ENCODE assay signal across 10 cellular contexts in the genomic region with DNA sequence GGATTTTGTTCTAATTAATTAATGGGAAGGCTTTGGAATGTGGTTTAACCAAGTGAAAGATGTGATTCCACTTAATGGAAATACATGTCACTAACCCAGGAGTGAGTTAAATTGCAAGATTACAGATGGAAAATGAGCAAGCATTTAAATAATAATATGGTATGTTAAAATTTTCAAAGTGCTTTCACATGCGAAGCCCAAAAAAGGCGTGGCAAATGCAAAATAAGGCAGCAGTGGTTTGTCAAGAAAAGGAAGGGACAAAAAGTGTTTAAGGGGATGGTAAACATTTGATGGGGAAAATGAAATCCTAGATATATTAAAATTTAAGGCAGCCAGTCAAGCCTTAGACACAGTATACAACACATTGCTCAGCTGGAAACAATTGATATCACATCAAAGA. TPM values are rescaled to one million over a fixed set of nuclear protein-coding genes. Genes with fewer than 3 reads are reported as not detected.
DNase-seq lines count a peak whose midpoint lies in the region; ATAC-seq, FAIRE-seq and TF ChIP-seq lines count a peak whose summit lies in the region.
"Had no signal": no experiment of that assay in that cellular context is flagged by ENCODE, and none has a peak within 500 bp of the region (broad histone marks: within the 10 kb centered on the region; RNA-seq: fewer than 3 reads in every experiment).

No MANE protein-coding gene starts in this region.

- peaks cover 26% of the 10 kb centered on the region for H3K4me1 Mint-ChIP-seq in neural progenitor cell

- H3K36me3 Mint-ChIP-seq in neural progenitor cell = peaks cover 21% of the 10 kb centered on the region

- no peak for TF ChIP-seq EP300 in K562 (IDR thresholded peaks at IDR 0.05; ENCODE audit: low read length)

- peaks cover 18% of the 10 kb centered on the region for H3K36me3 ChIP-seq in Karpas-422 (ENCODE audit: insufficient read depth, low read length)
- H3K36me3 ChIP-seq in K562 (ENCODE audit: control insufficient read depth, insufficient read depth, low read length) = peaks cover 61% of the 10 kb centered on the region
- H3K36me3 ChIP-seq in neural progenitor cell = peaks cover 26% of the 10 kb centered on the region

- peak overlapping the region; percentile 85 for H3K4me3 Mint-ChIP-seq in neural progenitor cell

- no peaks in the 10 kb centered on the region for H3K9me1 ChIP-seq in K562 (ENCODE audit: control insufficient read depth, insufficient read depth, low read length)

- H3K27ac ChIP-seq in Karpas-422 (ENCODE audit: low read length) = no peak overlapping the region
- H3K27ac ChIP-seq in K562 (ENCODE audit: extremely low read depth, low read depth, low read length) = peak overlapping the region; percentile 57; the same call in 1 of the 3 replicates
- H3K27ac ChIP-seq in neural progenitor cell = no peak overlapping the region

- intact Hi-C loops in K562 (cut with micrococcal nuclease) = no loop called here

- TF ChIP-seq CTCF in K562 (IDR thresholded peaks at IDR 0.05 in 2 of 3, conservative IDR thresholded peaks at IDR 0.05 in 1 of 3; ENCODE audit: insufficient read depth in 2 of 3, low read depth in 1 of 3, low read length in 3 of 3) = no peak
- TF ChIP-seq CTCF in neural progenitor cell (IDR thresholded peaks at IDR 0.05) = no peak

- H3K4me3 ChIP-seq in GM08714 (ENCODE audit: low read length) (peak overlapping the region; percentile 50), Karpas-422 (ENCODE audit: low read length) (peak overlapping the region; percentile 32; the same call in 1 of the 2 replicates), K562 (peak overlapping the region; percentile 42), neural progenitor cell (peak overlapping the region; percentile 83)

- H3K9me3 ChIP-seq in Karpas-422 (ENCODE audit: low read length) = no peaks in the 10 kb centered on the region
- no peaks in the 10 kb centered on the region for H3K9me3 ChIP-seq in K562 (replicated peaks; ENCODE audit: control insufficient read depth, insufficient read depth, low read depth, low read length)
- H3K9me3 ChIP-seq in neural progenitor cell (ENCODE audit: low read depth) = no peaks in the 10 kb centered on the region

- TF ChIP-seq RAD21 in K562 (CRISPR knock-in tag; conservative IDR thresholded peaks at IDR 0.05 in 1 of 2, IDR thresholded peaks at IDR 0.05 in 1 of 2) = no peak

- H3K9ac ChIP-seq in Karpas-422 (ENCODE audit: low read length) (peak overlapping the region; percentile 28; the same call in 1 of the 2 replicates), K562 (ENCODE audit: insufficient read depth in 1 of 2, low read depth in 2 of 2, low read length in 2 of 2) (peak overlapping the region; percentile 66 to 91; a peak in 3 of 4 replicates), neural progenitor cell (peak overlapping the region; percentile 47)

- H3K27ac Mint-ChIP-seq in neural progenitor cell = no peak overlapping the region

- FAIRE-seq in K562 (lab: Jason Lieb, UNC) = no peak

- POLR2A ChIA-PET in K562 (lab: Yijun Ruan, JAX) = interaction anchor here (1.6 kb wide), 1 partner anchor 11 kb away, joined by 3 read pairs; no protein-coding TSS in a partner anchor

- peaks cover 70% of the 10 kb centered on the region for H3K79me2 ChIP-seq in Karpas-422 (ENCODE audit: low read length)
- peaks cover 77% of the 10 kb centered on the region for H3K79me2 ChIP-seq in K562 (ENCODE audit: control insufficient read depth, insufficient read depth, low read length)
- peaks cover 78% of the 10 kb centered on the region for H3K79me2 ChIP-seq in neural progenitor cell (ENCODE audit: low read depth)

- H3K9me2 ChIP-seq in Karpas-422 (replicated peaks; ENCODE audit: insufficient read depth, low read length) = no peaks in the 10 kb centered on the region

- no peak for DNase-seq in Karpas-422
- DNase-seq in K562 (ENCODE audit: extremely low read depth in 1 of 4, low spot score in 3 of 4) = no peak
- DNase-seq in neural progenitor cell (ENCODE audit: low spot score) = no peak
- DNase-seq in stimulated activated CD4-positive, alpha-beta T cell treated with anti-CD3 and anti-CD28 coated beads, Interleukin-12 subunit alpha, Interleukin-12 subunit beta, amount 100 ng/mL, for 4 hours = no peak
- DNase-seq in activated effector memory CD4-positive, alpha-beta T cell treated with Interleukin-2 at 50 U/mL for 16 hours = no peak
- DNase-seq: amygdala, NCI-H1694 treated with DMSO at 0.1 percent for 48 hours, retina had no signal

- H3K9me3 Mint-ChIP-seq in neural progenitor cell = no peaks in the 10 kb centered on the region

- H3K4me2 ChIP-seq in Karpas-422 (ENCODE audit: low read depth, low read length, poor library complexity, severe bottlenecking) = peak overlapping the region; percentile 95
- peak overlapping the region; percentile 93 for H3K4me2 ChIP-seq in K562 (ENCODE audit: insufficient read depth, low read length)
- H3K4me2 ChIP-seq in neural progenitor cell = peak overlapping the region; percentile 91

- H3F3A ChIP-seq in neural progenitor cell (ENCODE audit: low read depth) = no peaks in the 10 kb centered on the region

- 0 out of 2 replicates have a peak, but pooled peaks cover 3% of the 10 kb centered on the region for H4K20me1 ChIP-seq in Karpas-422 (ENCODE audit: insufficient read depth, low read depth, low read length)
- H4K20me1 ChIP-seq in K562 (replicated peaks; ENCODE audit: control insufficient read depth, insufficient read depth, low read length) = peaks cover 22% of the 10 kb centered on the region
- H4K20me1 ChIP-seq in neural progenitor cell (ENCODE audit: low read depth) = peaks cover 68% of the 10 kb centered on the region

- WGBS in K562 (ENCODE audit: insufficient coverage, low coverage, missing lambda C conversion rate) = 77% methylated on average over 2 of the region's 2 CpGs

- peaks cover 25% of the 10 kb centered on the region for H3K4me1 ChIP-seq in Karpas-422 (ENCODE audit: low read length)
- H3K4me1 ChIP-seq in K562 (replicated peaks in 1 of 2; ENCODE audit: control insufficient read depth in 2 of 2, insufficient read depth in 2 of 2, low read length in 2 of 2) = peaks cover 7 to 12% of the 10 kb centered on the region in 2 experiments; a peak in 4 of 5 replicates
- peaks cover 16% of the 10 kb centered on the region for H3K4me1 ChIP-seq in neural progenitor cell

- H3K27me3 Mint-ChIP-seq in neural progenitor cell (ENCODE audit: insufficient read depth, low read depth) = peaks cover 4% of the 10 kb centered on the region

- CTCF ChIA-PET in K562 (lab: Yijun Ruan, JAX; ENCODE audit: low intra/inter-chr PET ratio) = no interaction called here

- H3K27me3 ChIP-seq in Karpas-422 (ENCODE audit: low read length) (no peaks in the 10 kb centered on the region), K562 (ENCODE audit: control insufficient read depth in 2 of 2, insufficient read depth in 2 of 2, low read length in 2 of 2) (no peaks in the 10 kb centered on the region), neural progenitor cell (no peaks in the 10 kb centered on the region)

- BruUV-seq in K562 (replicated peaks; lab: Mats Ljungman, UMichigan) = no TSS peak

- in situ Hi-C loops in K562 (cut with MboI) = no loop called here

- no peak for ATAC-seq in K562
- ATAC-seq in GM19455 (IDR thresholded peaks at IDR 0.05; ENCODE audit: unreplicated experiment) = no peak

- TF ChIP-seq POLR2A in K562 (conservative IDR thresholded peaks at IDR 0.05) = no peak

- H2AFZ ChIP-seq in Karpas-422 (ENCODE audit: low read length) (no peak overlapping the region), K562 (ENCODE audit: low read depth, low read length) (peak overlapping the region; percentile 34; the same call in 1 of the 2 replicates), neural progenitor cell (replicated peaks) (no peak overlapping the region)

TF ChIP-seq in K562, 482 proteins besides CTCF, POLR2A, EP300 and RAD21:
- TF ChIP-seq, protein P1, sequence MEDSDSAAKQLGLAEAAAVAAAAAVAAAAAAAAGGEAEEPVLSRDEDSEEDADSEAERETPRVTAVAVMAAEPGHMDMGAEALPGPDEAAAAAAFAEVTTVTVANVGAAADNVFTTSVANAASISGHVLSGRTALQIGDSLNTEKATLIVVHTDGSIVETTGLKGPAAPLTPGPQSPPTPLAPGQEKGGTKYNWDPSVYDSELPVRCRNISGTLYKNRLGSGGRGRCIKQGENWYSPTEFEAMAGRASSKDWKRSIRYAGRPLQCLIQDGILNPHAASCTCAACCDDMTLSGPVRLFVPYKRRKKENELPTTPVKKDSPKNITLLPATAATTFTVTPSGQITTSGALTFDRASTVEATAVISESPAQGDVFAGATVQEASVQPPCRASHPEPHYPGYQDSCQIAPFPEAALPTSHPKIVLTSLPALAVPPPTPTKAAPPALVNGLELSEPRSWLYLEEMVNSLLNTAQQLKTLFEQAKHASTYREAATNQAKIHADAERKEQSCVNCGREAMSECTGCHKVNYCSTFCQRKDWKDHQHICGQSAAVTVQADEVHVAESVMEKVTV (CRISPR knock-in tag; IDR thresholded peaks at IDR 0.05) = no peak

RNA-seq across cellular contexts. Expression of a gene that starts 2.9 kb away (rescaled TPM):
- total RNA-seq in Karpas-422 (2014; rRNA removed; shearing (Covaris generic); ENCODE audit: low replicate concordance) = 5.1 and 5.5 TPM in 2 replicates
- 76.1 and 83.1 TPM in 2 replicates for total RNA-seq in K562 (2011; cell fraction: chromatin; rRNA removed; ENCODE audit: low replicate concordance)
- 43.7 and 48.0 TPM in 2 replicates for total RNA-seq in K562 (2011; cell fraction: nucleolus; rRNA removed)
- total RNA-seq in K562 (2011; cell fraction: nucleoplasm; rRNA removed) = 38.6 and 46.9 TPM in 2 replicates
- total RNA-seq in K562 (2014; rRNA removed) (13.8 and 14.8 TPM in 2 replicates), K562 (2014; rRNA removed; fragmentation: Illumina TruSeq; extraction: Trizol) (11.4 and 11.8 TPM in 2 replicates), K562 (2015; rRNA removed; fragmentation: Illumina TruSeq; extraction: Trizol) (11.9 and 12.3 TPM in 2 replicates), K562 (2021) (21.0 and 22.9 TPM in 2 replicates), neural progenitor cell (ENCODE audit: low replicate concordance) (19.6 and 25.7 TPM in 2 replicates)
- polyA plus RNA-seq in K562 (2011; rRNA removed) (13.7 and 17.2 TPM in 2 replicates), K562 (2014; fragmentation: Illumina TruSeq; extraction: Trizol) (19.2 and 22.0 TPM in 2 replicates), K562 (2014; fragmentation: Nextera tagmentation; extraction: Ambion mirVana) (1 to 10 TPM in 1 of 2 experiments, under 1 TPM in 1; 0.84 to 1.0 TPM), K562 (2014; rRNA removed) (13.7 and 14.2 TPM in 2 replicates)
- 9.4 and 10.6 TPM in 2 replicates for polyA plus RNA-seq in K562 (2011; cell fraction: cytosol; rRNA removed)
- 45.6 and 60.9 TPM in 2 replicates for polyA plus RNA-seq in K562 (2011; cell fraction: nucleus; rRNA removed)
- 12.5 and 13.0 TPM in 2 replicates for polyA plus RNA-seq in K562 (2012)
- polyA minus RNA-seq in K562 (2011; rRNA and poly(A)+ RNA removed) = 24.1 and 29.5 TPM in 2 replicates
- polyA minus RNA-seq in K562 (2011; cell fraction: cytosol; rRNA and poly(A)+ RNA removed) = 14.7 and 15.0 TPM in 2 replicates
- 32.3 and 48.4 TPM in 2 replicates for polyA minus RNA-seq in K562 (2011; cell fraction: nucleus; rRNA and poly(A)+ RNA removed)

Comparison
In these comparisons a context has a peak if more than half of its experiments do, and no peak if none do; other contexts are left out.
1. H3K4me3 ChIP-seq: peak in every context shown above with its lines; median percentile 83 in neural progenitor cell; 50 in GM08714; 42 in K562; 32 in Karpas-422.
2. H3K9ac ChIP-seq: peak in every context shown above with its lines; median percentile 78 in K562; 47 in neural progenitor cell; 28 in Karpas-422.